ENCODE assay signal across 16 cellular contexts in the genomic region with DNA sequence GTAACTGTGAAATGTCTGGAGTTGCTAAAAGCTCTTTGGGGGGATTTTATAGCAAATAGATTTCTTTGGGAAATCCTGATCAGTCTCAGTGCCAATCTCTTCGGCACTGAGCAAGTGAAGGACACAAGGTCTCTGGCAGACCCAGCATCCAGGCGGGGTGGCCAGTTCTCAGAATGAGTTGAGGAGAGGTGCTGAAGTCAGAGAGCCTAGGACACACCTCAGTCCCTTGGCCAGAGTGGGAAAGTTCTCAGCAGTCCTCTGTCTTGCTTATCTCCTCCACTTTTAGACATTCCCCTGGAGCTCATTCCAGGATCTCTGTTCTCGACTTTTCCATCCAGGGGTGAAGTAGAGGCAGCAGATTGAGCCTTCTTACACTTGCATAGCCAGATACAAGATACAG. TPM values are rescaled to one million over a fixed set of nuclear protein-coding genes. Genes with fewer than 3 reads are reported as not detected.
DNase-seq lines count a peak whose midpoint lies in the region; ATAC-seq and TF ChIP-seq lines count a peak whose summit lies in the region.
"Had no signal": no experiment of that assay in that cellular context is flagged by ENCODE, and none has a peak within 500 bp of the region (broad histone marks: within the 10 kb centered on the region; RNA-seq: fewer than 3 reads in every experiment).

No MANE protein-coding gene starts in this region.

- no peak overlapping the region for H3K4me2 ChIP-seq in mesenchymal stem cell (ENCODE audit: low read length, poor library complexity, severe bottlenecking)
- H3K4me2 ChIP-seq: BLaER1 had no signal

- WGBS in mesenchymal stem cell = 63% methylated on average over 3 of the region's 3 CpGs
- WGBS in transverse colon (ENCODE audit: low coverage in 1 of 2), 2 donors = 81% methylated on average over 3 of the region's 3 CpGs; no CpG with 5 or more reads in 1 of the 2 donors
- 94% methylated on average over 3 of the region's 3 CpGs for WGBS in right lobe of liver (ENCODE audit: insufficient coverage, low coverage, low lambda C conversion rate, missing lambda C conversion rate)

- DNase-seq in GM10266 (ENCODE audit: extremely low spot score) = peak; percentile 20
- DNase-seq in ecto neural progenitor cell (ENCODE audit: low spot score) = peak; percentile 30
- peak; percentile 9 for DNase-seq in mesenchymal stem cell
- DNase-seq in transverse colon = no peak
- DNase-seq in right lobe of liver = no peak
- no peak for DNase-seq in activated CD4-positive, alpha-beta T cell treated with anti-CD3 and anti-CD28 coated beads, Interleukin-2, amount 50 U/mL, for 4 hours
- DNase-seq: 8988T; AML-193; CD4-positive, CD25-positive, alpha-beta regulatory T cell; DMS53; GF-D8; GOT3 had no signal

- intact Hi-C loops in transverse colon (cut with DNase I; ENCODE audit: low total_unique reads) = loop anchor here (10.0 kb wide), 2 partner anchors 149 to 349 kb away; no protein-coding TSS in a partner anchor
- intact Hi-C loops in right lobe of liver (cut with DNase I) = loop anchor here in 1 of 2 donors (10.0 kb wide), 1 partner anchor 319 kb away; no protein-coding TSS in a partner anchor

- H3K23ac ChIP-seq in mesenchymal stem cell (ENCODE audit: low read length in 2 of 2) = no peak overlapping the region

- no peak overlapping the region for H2BK15ac ChIP-seq in mesenchymal stem cell (ENCODE audit: low read depth, poor library complexity, severe bottlenecking)

- no peak overlapping the region for H4K91ac ChIP-seq in mesenchymal stem cell (ENCODE audit: low read length)

- peak overlapping the region; percentile 33 for H2AK5ac ChIP-seq in mesenchymal stem cell (ENCODE audit: low read length, severe bottlenecking)

- no peak overlapping the region for H2BK5ac ChIP-seq in mesenchymal stem cell (ENCODE audit: low read depth, low read length, poor library complexity, severe bottlenecking)

- no peak overlapping the region for H3K18ac ChIP-seq in mesenchymal stem cell (ENCODE audit: low read depth in 1 of 2, low read length in 2 of 2)

- H3K4me3 ChIP-seq in mesenchymal stem cell (ENCODE audit: insufficient read depth in 1 of 2, low read depth in 1 of 2, low read length in 2 of 2) (no peak overlapping the region), transverse colon (no peak overlapping the region), right lobe of liver (no peak overlapping the region)
- H3K4me3 ChIP-seq: BLaER1, HAP-1, K562 had no signal

- H2BK120ac ChIP-seq in mesenchymal stem cell (ENCODE audit: low read depth, low read length) = no peak overlapping the region

- H3K27ac ChIP-seq in mesenchymal stem cell (ENCODE audit: low read length, poor library complexity, severe bottlenecking) (no peak overlapping the region), transverse colon (peak overlapping the region; percentile 27 to 99 (median 94)), right lobe of liver (no peak overlapping the region)
- H3K27ac ChIP-seq: BLaER1 had no signal

- H3K27me3 ChIP-seq in mesenchymal stem cell (ENCODE audit: control insufficient read depth in 1 of 2, insufficient read depth in 1 of 2, low read length in 2 of 2) (peaks cover 0 to 48% of the 10 kb centered on the region in 2 experiments), transverse colon (peaks cover 94% of the 10 kb centered on the region), right lobe of liver (no peaks in the 10 kb centered on the region)

- H3K9ac ChIP-seq in mesenchymal stem cell (ENCODE audit: low read length) = no peak overlapping the region
- H3K9ac ChIP-seq: BLaER1 had no signal

- no peak for ATAC-seq in HG03571 (IDR thresholded peaks at IDR 0.05; ENCODE audit: unreplicated experiment)
- no peak for ATAC-seq in right lobe of liver
- ATAC-seq: K562 had no signal

- H2AFZ ChIP-seq in mesenchymal stem cell (ENCODE audit: low read depth, low read length) = no peak overlapping the region

- H3K36me3 ChIP-seq in mesenchymal stem cell (ENCODE audit: control insufficient read depth in 1 of 2, insufficient read depth in 2 of 2, low read depth in 1 of 2, low read length in 2 of 2) (peaks cover 35 to 49% of the 10 kb centered on the region in 2 experiments), transverse colon (no peaks in the 10 kb centered on the region), right lobe of liver (peaks cover 0 to 35% (median 15%) of the 10 kb centered on the region in 4 donors)

- TF ChIP-seq EP300 in transverse colon (IDR thresholded peaks at IDR 0.05; ENCODE audit: low read depth) = no peak

- H4K8ac ChIP-seq in mesenchymal stem cell (ENCODE audit: low read length) = no peak overlapping the region

- peaks cover 11% of the 10 kb centered on the region for H3K79me1 ChIP-seq in mesenchymal stem cell (replicated peaks; ENCODE audit: low read length, poor library complexity, severe bottlenecking)

- in situ Hi-C loops in transverse colon (cut with MboI; ENCODE audit: low pct_ligation_motif_present in 1 of 4, low pct_unique_long_range_greater_than_20kb in 1 of 4, low sequenced_read_pairs in 3 of 4) = loop anchor here in 1 of 4 donors (25.0 kb wide), 2 partner anchors 551 to 851 kb away; a partner anchor contains a TSS

- no peak overlapping the region for H3K14ac ChIP-seq in mesenchymal stem cell (ENCODE audit: low read length in 2 of 2)

- TF ChIP-seq POLR2A in transverse colon (IDR thresholded peaks at IDR 0.05) (no peak), right lobe of liver (IDR thresholded peaks at IDR 0.05) (no peak)

- TF ChIP-seq CTCF in GM10266 (IDR thresholded peaks at IDR 0.05; ENCODE audit: control insufficient read depth, insufficient read depth, low read depth, missing control alignments) (no peak), transverse colon (IDR thresholded peaks at IDR 0.05) (no peak), right lobe of liver (IDR thresholded peaks at IDR 0.05) (no peak)

- H3K4me1 ChIP-seq in mesenchymal stem cell (ENCODE audit: control insufficient read depth, insufficient read depth, low read depth, low read length) (peaks cover 31% of the 10 kb centered on the region), transverse colon (peaks cover 0 to 37% (median 10%) of the 10 kb centered on the region in 4 donors), right lobe of liver (peaks cover 0 to 17% (median 6%) of the 10 kb centered on the region in 4 donors)
- H3K4me1 ChIP-seq: HAP-1 had no signal

- H2BK12ac ChIP-seq in mesenchymal stem cell (ENCODE audit: low read length in 2 of 2) = no peak overlapping the region

- H3K4ac ChIP-seq in mesenchymal stem cell (ENCODE audit: low read depth in 1 of 2, low read length in 2 of 2) = no peak overlapping the region

- H3K9me3 ChIP-seq in mesenchymal stem cell (ENCODE audit: control insufficient read depth, low read length) (peaks cover 5% of the 10 kb centered on the region), transverse colon (no peaks in the 10 kb centered on the region), right lobe of liver (no peaks in the 10 kb centered on the region)
- H3K9me3 ChIP-seq: HAP-1 had no signal

RNA-seq across cellular contexts. Expression of a gene that starts 6.7 kb away (rescaled TPM):
- polyA plus RNA-seq in mesenchymal stem cell (2013, experiment 1 of 2) = 37.2 TPM
- polyA plus RNA-seq in mesenchymal stem cell (2013, experiment 2 of 2) = 35.9 TPM
- total RNA-seq in transverse colon (10 to 100 TPM in 2 of 4 donors, 1 to 10 TPM in 2; 4.2 to 18.4 (median 9.3) TPM), right lobe of liver (10 to 100 TPM in 2 of 6 experiments, 1 to 10 TPM in 4; 5.5 to 10.8 (median 6.7) TPM)
- polyA plus RNA-seq: CD4-positive, CD25-positive, alpha-beta regulatory T cell had no signal

Comparison
In these comparisons a context has a peak if more than half of its experiments do, and no peak if none do; other contexts are left out.
1. DNase-seq: peak in GM10266 (single experiment), ecto neural progenitor cell (single experiment) and mesenchymal stem cell (single experiment); none in transverse colon (single experiment), right lobe of liver (0 of 3) and activated CD4-positive, alpha-beta T cell treated with anti-CD3 and anti-CD28 coated beads, Interleukin-2, amount 50 U/mL, for 4 hours (0 of 2).
2. H3K27ac ChIP-seq: peak in transverse colon (4 of 4); none in mesenchymal stem cell (single experiment) and right lobe of liver (0 of 3).